ENCODE assay signal across 13 cellular contexts in the genomic region with DNA sequence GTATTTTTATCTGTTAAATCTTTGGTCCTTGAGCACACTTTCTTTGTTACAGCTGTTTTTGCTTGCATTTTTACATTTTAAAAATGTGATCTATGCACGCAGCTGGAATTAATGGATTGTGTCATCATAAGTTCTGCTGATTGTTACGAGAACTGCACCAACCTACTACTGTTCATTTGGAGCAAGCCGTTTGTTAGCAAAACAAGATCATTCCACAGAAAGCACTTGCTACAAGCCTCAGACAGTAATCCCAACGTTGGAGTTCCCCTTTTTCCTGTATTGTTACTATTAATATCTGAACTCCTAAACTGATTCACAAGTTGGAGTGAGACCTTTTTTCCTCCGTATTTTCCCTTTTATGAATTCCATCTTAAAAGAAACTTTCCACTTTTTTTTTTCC. TPM values are rescaled to one million over a fixed set of nuclear protein-coding genes. Genes with fewer than 3 reads are reported as not detected.
A peak's percentile ranks its signal among the peaks of the same experiment; 100 is the strongest.
DNase-seq lines count a peak whose midpoint lies in the region; ATAC-seq, FAIRE-seq and TF ChIP-seq lines count a peak whose summit lies in the region.
"Had no signal": no experiment of that assay in that cellular context is flagged by ENCODE, and none has a peak within 500 bp of the region (broad histone marks: within the 10 kb centered on the region; RNA-seq: fewer than 3 reads in every experiment).

No MANE protein-coding gene starts in this region.

- 22 to 42% (median 34%) methylated on average over 5 of the region's 5 CpGs for WGBS in spleen, 5 donors

- peak; percentile 53 for DNase-seq in G401 (ENCODE audit: low spot score)
- DNase-seq in ascending aorta (ENCODE audit: low spot score in 2 of 2) = no peak
- DNase-seq in lower lobe of right lung = no peak
- no peak for DNase-seq in spleen
- no peak for DNase-seq in urothelium cell line (ENCODE audit: low spot score)
- DNase-seq in 8988T = no peak
- no peak for DNase-seq in activated CD8-positive, alpha-beta memory T cell treated with anti-CD3 and anti-CD28 coated beads, Interleukin-2, amount 50 U/mL, for 4 hours
- DNase-seq: activated CD4-positive, alpha-beta T cell treated with anti-CD3 and anti-CD28 coated beads, Interleukin-2, amount 10 ng/mL, durations not matched to agents 24 days and 14 days; activated gamma-delta T cell treated with Interleukin-2 at 50 U/mL for 16 hours; naive B cell; NCI-H510A treated with DMSO at 0.1 percent for 48 hours had no signal

- H3K27ac ChIP-seq in ascending aorta (peak overlapping the region; percentile 90 to 97), lower lobe of right lung (no peak overlapping the region), spleen (peak overlapping the region in 2 of 8 donors; percentile 4 to 98)
- H3K27ac ChIP-seq: SJSA1 had no signal

- intact Hi-C loops in ascending aorta (cut with DNase I) = loop anchor here (10.0 kb wide), 1 partner anchor 574 kb away; no protein-coding TSS in a partner anchor
- intact Hi-C loops in lower lobe of right lung (cut with DNase I) = no loop called here
- intact Hi-C loops in spleen (cut with DNase I; ENCODE audit: low total_unique reads) = no loop called here

- H3K36me3 ChIP-seq in ascending aorta (peaks cover 4 to 19% of the 10 kb centered on the region in 2 donors), lower lobe of right lung (peaks cover 14% of the 10 kb centered on the region), spleen (peaks cover 0 to 36% (median 0%) of the 10 kb centered on the region in 6 donors)

- ATAC-seq in lower lobe of right lung (no peak), HG03378 (IDR thresholded peaks at IDR 0.05; ENCODE audit: unreplicated experiment) (no peak)

- H3K9me3 ChIP-seq in ascending aorta (no peaks in the 10 kb centered on the region), lower lobe of right lung (no peaks in the 10 kb centered on the region), spleen (no peaks in the 10 kb centered on the region)
- H3K9me3 ChIP-seq: SJSA1 had no signal

- no peak for TF ChIP-seq POLR2A in spleen (IDR thresholded peaks at IDR 0.05)

- H3K27me3 ChIP-seq in ascending aorta (no peaks in the 10 kb centered on the region), lower lobe of right lung (ENCODE audit: low read depth) (no peaks in the 10 kb centered on the region), spleen (replicated peaks in 1 of 7) (no peaks in the 10 kb centered on the region)
- H3K27me3 ChIP-seq: SJSA1 had no signal

- H3K4me1 ChIP-seq in ascending aorta (peaks cover 0 to 28% of the 10 kb centered on the region in 2 donors), lower lobe of right lung (peaks cover 32% of the 10 kb centered on the region), spleen (peaks cover 17 to 81% (median 68%) of the 10 kb centered on the region in 6 donors)

- TF ChIP-seq CTCF in ascending aorta (IDR thresholded peaks at IDR 0.05) (no peak), lower lobe of right lung (IDR thresholded peaks at IDR 0.05) (no peak), spleen (IDR thresholded peaks at IDR 0.05 in 8 of 11, conservative IDR thresholded peaks at IDR 0.05 in 3 of 11) (no peak)

- in situ Hi-C loops in G401 (cut with HindIII; ENCODE audit: low sequenced_read_pairs) = no loop called here

- FAIRE-seq in urothelium cell line (lab: Jason Lieb, UNC) = no peak

- peak overlapping the region; percentile 82 to 93 for H3K4me3 ChIP-seq in ascending aorta
- H3K4me3 ChIP-seq in lower lobe of right lung = peak overlapping the region; percentile 68
- peak overlapping the region in 5 of 8 donors; percentile 73 to 86 (median 85) for H3K4me3 ChIP-seq in spleen
- H3K4me3 ChIP-seq: SJSA1 had no signal

RNA-seq across cellular contexts. Expression of a gene that starts 3.5 kb away (rescaled TPM):
- 0.03 and 0.18 TPM in 2 replicates for total RNA-seq in G401 (2014; rRNA removed; shearing (Covaris generic))
- total RNA-seq in ascending aorta (9.6 TPM), lower lobe of right lung (26.6 TPM), spleen (10 to 100 TPM in 6 of 7 donors, 1 to 10 TPM in 1; 10.0 to 25.2 (median 17.4) TPM)
- polyA plus RNA-seq in spleen = 1 to 10 TPM; 3.0 to 5.8 (median 4.4) TPM
